ENCODE assay signal across 9 cellular contexts in genomic region chr19:13860679-13861391, GRCh38. TPM values are rescaled to one million over a fixed set of nuclear protein-coding genes. Genes with fewer than 3 reads are reported as not detected.
DNase-seq lines count a peak whose midpoint lies in the region; ATAC-seq and TF ChIP-seq lines count a peak whose summit lies in the region.
"Had no signal": no experiment of that assay in that cellular context is flagged by ENCODE, and none has a peak within 500 bp of the region (broad histone marks: within the 10 kb centered on the region; RNA-seq: fewer than 3 reads in every experiment).

No MANE protein-coding gene starts in this region.

- no peak for DNase-seq in GM12865 (ENCODE audit: low read depth)
- DNase-seq in T-helper 17 cell, result no peak
- no peak for DNase-seq in fibroblast of lung (ENCODE audit: low read depth in 2 of 2)
- no peak for DNase-seq in NCI-H82 (lab: John Stamatoyannopoulos, UW)
- DNase-seq in SK-N-DZ (ENCODE audit: low spot score), result no peak
- DNase-seq: NCI-H2227 treated with DMSO at 0.1 percent for 48 hours had no signal

- H3K9ac ChIP-seq in fibroblast of lung (ENCODE audit: insufficient read depth, low read length), result no peak overlapping the region
- peak overlapping the region; percentile 91 for H3K9ac ChIP-seq in skeletal muscle satellite cell (ENCODE audit: low read depth, low read length)

- H3K4me3 ChIP-seq in GM12865 (ENCODE audit: low read depth, low read length) (peak overlapping the region; percentile 94), fibroblast of lung (replicated peaks in 1 of 4; ENCODE audit: control extremely low read depth in 1 of 4, insufficient read depth in 1 of 4, low read depth in 3 of 4, low read length in 4 of 4) (peak overlapping the region in 1 of 4 experiments; percentile 54), skeletal muscle satellite cell (ENCODE audit: low read length) (peak overlapping the region; percentile 68)

- no peaks in the 10 kb centered on the region for H3K79me2 ChIP-seq in fibroblast of lung (ENCODE audit: control insufficient read depth, insufficient read depth, low read length)

- peak overlapping the region; percentile 99 for H3K27ac Mint-ChIP-seq in T-helper 17 cell

- H3K27ac ChIP-seq in fibroblast of lung (ENCODE audit: insufficient read depth, low read length), result peak overlapping the region; percentile 91

- H3K27me3 Mint-ChIP-seq in T-helper 17 cell, result peaks cover 13% of the 10 kb centered on the region

- peaks cover 10% of the 10 kb centered on the region for H3K4me1 ChIP-seq in fibroblast of lung (ENCODE audit: control insufficient read depth, extremely low read depth, insufficient read depth, low read length)
- H3K4me1 ChIP-seq in skeletal muscle satellite cell (ENCODE audit: control insufficient read depth, insufficient read depth, low read length), result peaks cover 24% of the 10 kb centered on the region

- H3K27me3 ChIP-seq in fibroblast of lung (ENCODE audit: control insufficient read depth, insufficient read depth, low read length) (no peaks in the 10 kb centered on the region), skeletal muscle satellite cell (ENCODE audit: control insufficient read depth, insufficient read depth, low read length) (no peaks in the 10 kb centered on the region)

- H3K4me3 Mint-ChIP-seq in T-helper 17 cell, result peak overlapping the region; percentile 97

- no peak overlapping the region for H2AFZ ChIP-seq in fibroblast of lung (ENCODE audit: low read length)

- H3K9me3 ChIP-seq in T-helper 17 cell (ENCODE audit: control insufficient read depth, low read length, poor library complexity, severe bottlenecking) (no peaks in the 10 kb centered on the region), fibroblast of lung (ENCODE audit: control insufficient read depth, insufficient read depth, low read depth, low read length) (no peaks in the 10 kb centered on the region), skeletal muscle satellite cell (replicated peaks; ENCODE audit: low read length) (no peaks in the 10 kb centered on the region)

- peaks cover 4% of the 10 kb centered on the region for H3K36me3 Mint-ChIP-seq in T-helper 17 cell (ENCODE audit: low read depth)

- no peak for ATAC-seq in T-helper 17 cell
- no peak for ATAC-seq in HG02623 (IDR thresholded peaks at IDR 0.05; ENCODE audit: unreplicated experiment)
- ATAC-seq in GM21528 (IDR thresholded peaks at IDR 0.05; ENCODE audit: low FRiP score, unreplicated experiment), result no peak

- H3K4me2 ChIP-seq in fibroblast of lung (ENCODE audit: extremely low read depth, insufficient read depth, low read length) (no peak overlapping the region), skeletal muscle satellite cell (ENCODE audit: low read length) (peak overlapping the region; percentile 90)

- H4K20me1 ChIP-seq in fibroblast of lung (ENCODE audit: control insufficient read depth, extremely low read depth, insufficient read depth, low read length), result no peaks in the 10 kb centered on the region

- H3K4me1 Mint-ChIP-seq in T-helper 17 cell, result peaks cover 31% of the 10 kb centered on the region

- H3K36me3 ChIP-seq in fibroblast of lung (ENCODE audit: control insufficient read depth, insufficient read depth, low read length) (no peaks in the 10 kb centered on the region), skeletal muscle satellite cell (ENCODE audit: insufficient read depth, low read length) (no peaks in the 10 kb centered on the region)

- no peak for TF ChIP-seq CTCF in GM12865 (IDR thresholded peaks at IDR 0.05; ENCODE audit: insufficient read depth, low read depth, low read length, missing control alignments)
- TF ChIP-seq CTCF in fibroblast of lung (conservative IDR thresholded peaks at IDR 0.05 in 1 of 2, IDR thresholded peaks at IDR 0.05 in 1 of 2; ENCODE audit: low read depth in 1 of 2, low read length in 2 of 2), result no peak

RNA-seq across cellular contexts. Expression of gene NANOS3, which starts 16.1 kb away (rescaled TPM):
- total RNA-seq in T-helper 17 cell (1 to 10 TPM in 1 of 2 donors, under 1 TPM in 1; 0.60 to 2.6 TPM), fibroblast of lung (not detected in 2 replicates)
- polyA plus RNA-seq in fibroblast of lung, result not detected in 2 replicates
- 0.83 and 1.5 TPM in 2 replicates for polyA plus RNA-seq in fibroblast of lung (2012)
- not detected in 2 replicates for polyA minus RNA-seq in fibroblast of lung (ENCODE audit: low replicate concordance)
- not detected in 2 replicates for total RNA-seq in skeletal muscle satellite cell (2012; rRNA removed)
- polyA plus RNA-seq in SK-N-DZ (2014; cell fraction: cytosol; rRNA removed), result 0.72 and 0.95 TPM in 2 replicates
- 14.5 and 24.4 TPM in 2 replicates for polyA plus RNA-seq in SK-N-DZ (2014; cell fraction: nucleus; rRNA removed)

RNA-seq across cellular contexts. Expression of gene BRME1, which starts 45.1 kb away (rescaled TPM):
- total RNA-seq in T-helper 17 cell (1 to 10 TPM in 1 of 2 donors, under 1 TPM in 1; 0.82 to 1.7 TPM), fibroblast of lung (0.51 and 0.83 TPM in 2 replicates)
- polyA plus RNA-seq in fibroblast of lung, result 0.23 and 0.29 TPM in 2 replicates
- polyA plus RNA-seq in fibroblast of lung (2012), result 0.26 and 0.40 TPM in 2 replicates
- polyA minus RNA-seq in fibroblast of lung (ENCODE audit: low replicate concordance), result 0.20 TPM in 1 of 2 replicates, not detected in the other
- total RNA-seq in skeletal muscle satellite cell (2012; rRNA removed), result under 0.01 and 0.22 TPM in 2 replicates
- 5.6 and 10.4 TPM in 2 replicates for polyA plus RNA-seq in SK-N-DZ (2014; cell fraction: cytosol; rRNA removed)
- polyA plus RNA-seq in SK-N-DZ (2014; cell fraction: nucleus; rRNA removed), result 16.4 and 31.3 TPM in 2 replicates

RNA-seq across cellular contexts. Expression of gene CC2D1A, which starts 45.2 kb away (rescaled TPM):
- 10 to 100 TPM; 22.5 to 24.4 TPM for total RNA-seq in T-helper 17 cell
- 5.1 and 10.6 TPM in 2 replicates for total RNA-seq in fibroblast of lung
- polyA plus RNA-seq in fibroblast of lung, result 7.0 and 9.3 TPM in 2 replicates
- 14.2 and 16.7 TPM in 2 replicates for polyA plus RNA-seq in fibroblast of lung (2012)
- polyA minus RNA-seq in fibroblast of lung (ENCODE audit: low replicate concordance), result 15.3 and 30.0 TPM in 2 replicates
- total RNA-seq in skeletal muscle satellite cell (2012; rRNA removed), result 9.0 and 12.7 TPM in 2 replicates
- 17.1 and 19.8 TPM in 2 replicates for polyA plus RNA-seq in SK-N-DZ (2014; cell fraction: cytosol; rRNA removed)
- polyA plus RNA-seq in SK-N-DZ (2014; cell fraction: nucleus; rRNA removed), result 56.8 and 60.6 TPM in 2 replicates
